ENCODE assay signal across 1 cellular context in genomic region chr22:42262964-42263363, GRCh38.
TF ChIP-seq lines count a peak whose summit lies in the region.

No MANE protein-coding gene starts in this region.

TF ChIP-seq in K562, 482 proteins besides CTCF, POLR2A, EP300 and RAD21:
- TF ChIP-seq ZNF668 (CRISPR knock-in tag; IDR thresholded peaks at IDR 0.05) (no peak), NFE2 (IDR thresholded peaks at IDR 0.05; ENCODE audit: low read depth) (peak; percentile 64), L3MBTL2 (IDR thresholded peaks at IDR 0.05) (peak; percentile 34; the same call in 1 of the 2 replicates), MAFG (tag; conservative IDR thresholded peaks at IDR 0.05) (0 out of 2 replicates have a peak, but pooled peaks have one; percentile 15), MECOM (CRISPR knock-in tag; IDR thresholded peaks at IDR 0.05) (0 out of 2 replicates have a peak, but pooled peaks have one; percentile 53), ELF2 (CRISPR knock-in tag; IDR thresholded peaks at IDR 0.05) (no peak), FOSL1 (tag; conservative IDR thresholded peaks at IDR 0.05) (no peak), MEIS2 (IDR thresholded peaks at IDR 0.05; ENCODE audit: partially characterized antibody) (peak; percentile 70), PBX2 (CRISPR knock-in tag; IDR thresholded peaks at IDR 0.05; ENCODE audit: low read depth) (no peak), PBX2 (tag; conservative IDR thresholded peaks at IDR 0.05; ENCODE audit: low read depth) (0 out of 2 replicates have a peak, but pooled peaks have one; percentile 45), BHLHE40 (IDR thresholded peaks at IDR 0.05; ENCODE audit: low read length) (peak; percentile 37; the same call in 1 of the 2 replicates), ARID1B (IDR thresholded peaks at IDR 0.05) (0 out of 2 replicates have a peak, but pooled peaks have one; percentile 27), RCOR1 (IDR thresholded peaks at IDR 0.05; ENCODE audit: borderline replicate concordance in 1 of 2, low read depth in 2 of 2, low read length in 2 of 2) (peak in 1 of 2 experiments; percentile 95; a peak in 2 of 4 replicates), CTBP1 (IDR thresholded peaks at IDR 0.05; ENCODE audit: borderline replicate concordance) (peak; percentile 99), C11orf30 (IDR thresholded peaks at IDR 0.05; ENCODE audit: low read depth) (peak; percentile 37; the same call in 1 of the 2 replicates), KDM1A (IDR thresholded peaks at IDR 0.05) (peak in 1 of 2 experiments; percentile 42; a peak in 2 of 4 replicates), HSF4 (CRISPR knock-in tag; IDR thresholded peaks at IDR 0.05; ENCODE audit: borderline replicate concordance) (no peak), HDAC2 (IDR thresholded peaks at IDR 0.05) (no peak), NFIC (IDR thresholded peaks at IDR 0.05) (peak; percentile 91), ZEB2 (IDR thresholded peaks at IDR 0.05) (peak; percentile 59), MNT (conservative IDR thresholded peaks at IDR 0.05) (no peak), MYC (IDR thresholded peaks at IDR 0.05; ENCODE audit: low read depth, low read length) (peak; percentile 60; the same call in 1 of the 2 replicates), MYC (CRISPR knock-in tag; IDR thresholded peaks at IDR 0.05; ENCODE audit: borderline replicate concordance, low read depth) (no peak), PKNOX1 (IDR thresholded peaks at IDR 0.05) (peak; percentile 34; the same call in 1 of the 2 replicates), USF2 (CRISPR knock-in tag; IDR thresholded peaks at IDR 0.05) (peak; percentile 58), PATZ1 (CRISPR knock-in tag; IDR thresholded peaks at IDR 0.05; ENCODE audit: borderline replicate concordance) (no peak), CXXC5 (CRISPR knock-in tag; IDR thresholded peaks at IDR 0.05) (peak; percentile 88)
- TF ChIP-seq, protein P1, sequence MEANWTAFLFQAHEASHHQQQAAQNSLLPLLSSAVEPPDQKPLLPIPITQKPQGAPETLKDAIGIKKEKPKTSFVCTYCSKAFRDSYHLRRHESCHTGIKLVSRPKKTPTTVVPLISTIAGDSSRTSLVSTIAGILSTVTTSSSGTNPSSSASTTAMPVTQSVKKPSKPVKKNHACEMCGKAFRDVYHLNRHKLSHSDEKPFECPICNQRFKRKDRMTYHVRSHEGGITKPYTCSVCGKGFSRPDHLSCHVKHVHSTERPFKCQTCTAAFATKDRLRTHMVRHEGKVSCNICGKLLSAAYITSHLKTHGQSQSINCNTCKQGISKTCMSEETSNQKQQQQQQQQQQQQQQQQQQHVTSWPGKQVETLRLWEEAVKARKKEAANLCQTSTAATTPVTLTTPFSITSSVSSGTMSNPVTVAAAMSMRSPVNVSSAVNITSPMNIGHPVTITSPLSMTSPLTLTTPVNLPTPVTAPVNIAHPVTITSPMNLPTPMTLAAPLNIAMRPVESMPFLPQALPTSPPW (CRISPR knock-in tag; IDR thresholded peaks at IDR 0.05): peak; percentile 35; the same call in 1 of the 2 replicates
- TF ChIP-seq, protein P2, sequence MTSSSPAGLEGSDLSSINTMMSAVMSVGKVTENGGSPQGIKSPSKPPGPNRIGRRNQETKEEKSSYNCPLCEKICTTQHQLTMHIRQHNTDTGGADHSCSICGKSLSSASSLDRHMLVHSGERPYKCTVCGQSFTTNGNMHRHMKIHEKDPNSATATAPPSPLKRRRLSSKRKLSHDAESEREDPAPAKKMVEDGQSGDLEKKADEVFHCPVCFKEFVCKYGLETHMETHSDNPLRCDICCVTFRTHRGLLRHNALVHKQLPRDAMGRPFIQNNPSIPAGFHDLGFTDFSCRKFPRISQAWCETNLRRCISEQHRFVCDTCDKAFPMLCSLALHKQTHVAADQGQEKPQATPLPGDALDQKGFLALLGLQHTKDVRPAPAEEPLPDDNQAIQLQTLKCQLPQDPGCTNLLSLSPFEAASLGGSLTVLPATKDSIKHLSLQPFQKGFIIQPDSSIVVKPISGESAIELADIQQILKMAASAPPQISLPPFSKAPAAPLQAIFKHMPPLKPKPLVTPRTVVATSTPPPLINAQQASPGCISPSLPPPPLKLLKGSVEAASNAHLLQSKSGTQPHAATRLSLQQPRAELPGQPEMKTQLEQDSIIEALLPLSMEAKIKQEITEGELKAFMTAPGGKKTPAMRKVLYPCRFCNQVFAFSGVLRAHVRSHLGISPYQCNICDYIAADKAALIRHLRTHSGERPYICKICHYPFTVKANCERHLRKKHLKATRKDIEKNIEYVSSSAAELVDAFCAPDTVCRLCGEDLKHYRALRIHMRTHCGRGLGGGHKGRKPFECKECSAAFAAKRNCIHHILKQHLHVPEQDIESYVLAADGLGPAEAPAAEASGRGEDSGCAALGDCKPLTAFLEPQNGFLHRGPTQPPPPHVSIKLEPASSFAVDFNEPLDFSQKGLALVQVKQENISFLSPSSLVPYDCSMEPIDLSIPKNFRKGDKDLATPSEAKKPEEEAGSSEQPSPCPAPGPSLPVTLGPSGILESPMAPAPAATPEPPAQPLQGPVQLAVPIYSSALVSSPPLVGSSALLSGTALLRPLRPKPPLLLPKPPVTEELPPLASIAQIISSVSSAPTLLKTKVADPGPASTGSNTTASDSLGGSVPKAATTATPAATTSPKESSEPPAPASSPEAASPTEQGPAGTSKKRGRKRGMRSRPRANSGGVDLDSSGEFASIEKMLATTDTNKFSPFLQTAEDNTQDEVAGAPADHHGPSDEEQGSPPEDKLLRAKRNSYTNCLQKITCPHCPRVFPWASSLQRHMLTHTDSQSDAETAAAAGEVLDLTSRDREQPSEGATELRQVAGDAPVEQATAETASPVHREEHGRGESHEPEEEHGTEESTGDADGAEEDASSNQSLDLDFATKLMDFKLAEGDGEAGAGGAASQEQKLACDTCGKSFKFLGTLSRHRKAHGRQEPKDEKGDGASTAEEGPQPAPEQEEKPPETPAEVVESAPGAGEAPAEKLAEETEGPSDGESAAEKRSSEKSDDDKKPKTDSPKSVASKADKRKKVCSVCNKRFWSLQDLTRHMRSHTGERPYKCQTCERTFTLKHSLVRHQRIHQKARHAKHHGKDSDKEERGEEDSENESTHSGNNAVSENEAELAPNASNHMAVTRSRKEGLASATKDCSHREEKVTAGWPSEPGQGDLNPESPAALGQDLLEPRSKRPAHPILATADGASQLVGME (CRISPR knock-in tag; IDR thresholded peaks at IDR 0.05): peak; percentile 92; the same call in 1 of the 2 replicates
